Comparison of ENCODE assay signal across 8 cellular contexts in genomic region chr6:121430514-121431460, GRCh38. TPM values are rescaled to one million over a fixed set of nuclear protein-coding genes. Genes with fewer than 3 reads are reported as not detected.
DNase-seq lines count a peak whose midpoint lies in the region; ATAC-seq, FAIRE-seq and TF ChIP-seq lines count a peak whose summit lies in the region.

No MANE protein-coding gene starts in this region.

- H3K4me3 Mint-ChIP-seq in astrocyte (ENCODE audit: unreplicated experiment): no peak overlapping the region
- H3K4me3 Mint-ChIP-seq in activated T-helper 17 cell treated with anti-CD3 and anti-CD28 coated beads, Interleukin-2, amount 50 U/mL, for 72 hours: no peak overlapping the region

- H3K9ac ChIP-seq in astrocyte (ENCODE audit: low read length): no peak overlapping the region

- no peak overlapping the region for H2AFZ ChIP-seq in astrocyte (ENCODE audit: low read depth, low read length)

- TF ChIP-seq CTCF in AG09309 (IDR thresholded peaks at IDR 0.05; ENCODE audit: control insufficient read depth, insufficient read depth, low read depth, low read length, missing control alignments): peak; percentile 64
- peak; percentile 77 for TF ChIP-seq CTCF in astrocyte (IDR thresholded peaks at IDR 0.05; ENCODE audit: insufficient read depth, low read depth, low read length)

- no peak overlapping the region for H3K27ac Mint-ChIP-seq in astrocyte (ENCODE audit: unreplicated experiment)
- H3K27ac Mint-ChIP-seq in activated T-helper 17 cell treated with anti-CD3 and anti-CD28 coated beads, Interleukin-2, amount 50 U/mL, for 72 hours: no peak overlapping the region

- H3K9me3 Mint-ChIP-seq in astrocyte (ENCODE audit: unreplicated experiment): no peaks in the 10 kb centered on the region
- no peaks in the 10 kb centered on the region for H3K9me3 Mint-ChIP-seq in activated T-helper 17 cell treated with anti-CD3 and anti-CD28 coated beads, Interleukin-2, amount 50 U/mL, for 72 hours

- H3K27me3 Mint-ChIP-seq in astrocyte (ENCODE audit: low read depth, unreplicated experiment): no peaks in the 10 kb centered on the region
- H3K27me3 Mint-ChIP-seq in activated T-helper 17 cell treated with anti-CD3 and anti-CD28 coated beads, Interleukin-2, amount 50 U/mL, for 72 hours: peaks cover 9% of the 10 kb centered on the region

- H3K4me3 ChIP-seq in AG09309 (ENCODE audit: control insufficient read depth, low read depth, low read length) (no peak overlapping the region), astrocyte (ENCODE audit: insufficient read depth, low read depth, low read length) (no peak overlapping the region)

- H3K27me3 ChIP-seq in astrocyte (ENCODE audit: insufficient read depth, low read length): no peaks in the 10 kb centered on the region

- H3K4me1 ChIP-seq in astrocyte (ENCODE audit: insufficient read depth, low read length): no peaks in the 10 kb centered on the region

- no peaks in the 10 kb centered on the region for H3K9me3 ChIP-seq in astrocyte (ENCODE audit: insufficient read depth, low read depth, low read length)

- peaks cover 19% of the 10 kb centered on the region for H3K4me1 Mint-ChIP-seq in astrocyte (ENCODE audit: low read depth, unreplicated experiment)
- H3K4me1 Mint-ChIP-seq in activated T-helper 17 cell treated with anti-CD3 and anti-CD28 coated beads, Interleukin-2, amount 50 U/mL, for 72 hours: no peaks in the 10 kb centered on the region

- peaks cover 9% of the 10 kb centered on the region for H3K79me2 ChIP-seq in astrocyte (ENCODE audit: insufficient read depth, low read length)

- H3K4me2 ChIP-seq in astrocyte (ENCODE audit: low read length): no peak overlapping the region

- no peaks in the 10 kb centered on the region for H3K36me3 Mint-ChIP-seq in astrocyte (ENCODE audit: low read depth, unreplicated experiment)
- no peaks in the 10 kb centered on the region for H3K36me3 Mint-ChIP-seq in activated T-helper 17 cell treated with anti-CD3 and anti-CD28 coated beads, Interleukin-2, amount 50 U/mL, for 72 hours (ENCODE audit: low read depth)

- no peaks in the 10 kb centered on the region for H3K36me3 ChIP-seq in astrocyte (ENCODE audit: insufficient read depth, low read length)

- H4K20me1 ChIP-seq in astrocyte (ENCODE audit: insufficient read depth, low read length): no peaks in the 10 kb centered on the region

- FAIRE-seq in astrocyte (lab: Jason Lieb, UNC) (peak; percentile 92), islet of Langerhans (lab: Jason Lieb, UNC) (peak; percentile 99)

- no peak overlapping the region for H3K27ac ChIP-seq in astrocyte (ENCODE audit: low read depth, low read length)

- no peak for ATAC-seq in activated T-helper 17 cell treated with anti-CD3 and anti-CD28 coated beads, Interleukin-2, amount 50 U/mL, for 72 hours (replicated peaks)
- no peak for ATAC-seq in stimulated activated naive CD8-positive, alpha-beta T cell treated with anti-CD3 and anti-CD28 coated beads, Interleukin-15, Interleukin-2, amounts not matched to agents 100 U/mL and 50 U/mL, for 24 hours
- ATAC-seq in GM18498 (IDR thresholded peaks at IDR 0.05; ENCODE audit: unreplicated experiment): no peak
- no peak for ATAC-seq in HG03354 (IDR thresholded peaks at IDR 0.05; ENCODE audit: poor library complexity, severe bottlenecking, unreplicated experiment)

- DNase-seq in AG09309 (ENCODE audit: low read depth): no peak
- peak; percentile 18 for DNase-seq in HT1080 (ENCODE audit: low read depth)
- DNase-seq in astrocyte (ENCODE audit: low read depth): no peak
- DNase-seq in stimulated activated naive CD8-positive, alpha-beta T cell treated with anti-CD3 and anti-CD28 coated beads, Interleukin-15, Interleukin-2, amounts not matched to agents 100 U/mL and 50 U/mL, for 24 hours: no peak

RNA-seq across cellular contexts. Expression of gene GJA1, which starts 4.7 kb away (rescaled TPM):
- total RNA-seq in HT1080 (2014; rRNA removed; shearing (Covaris generic)): not detected in 2 replicates
- 1.4 and 1.8 TPM in 2 replicates for polyA plus RNA-seq in HT1080 (2015; cell fraction: cytosol; rRNA removed)
- polyA plus RNA-seq in HT1080 (2015; cell fraction: nucleus; rRNA removed): 4.9 and 5.8 TPM in 2 replicates
- 433 and 443 TPM in 2 replicates for total RNA-seq in astrocyte
- total RNA-seq in activated T-helper 17 cell treated with anti-CD3 and anti-CD28 coated beads, Interleukin-2, amount 50 U/mL, for 72 hours: under 1 TPM in 1 of 2 donors, not detected in 1; 0.11 TPM

Comparison
In these comparisons a context has a peak if more than half of its experiments do, and no peak if none do; other contexts are left out.
1. RNA of gene GJA1, which starts 4.7 kb away (total RNA-seq): 433 to 443 TPM in astrocyte; 0.11 TPM in activated T-helper 17 cell treated with anti-CD3 and anti-CD28 coated beads, Interleukin-2, amount 50 U/mL, for 72 hours and not detected in HT1080; every median in the first group is over 100 times any median in the second.